In the genomic region with DNA sequence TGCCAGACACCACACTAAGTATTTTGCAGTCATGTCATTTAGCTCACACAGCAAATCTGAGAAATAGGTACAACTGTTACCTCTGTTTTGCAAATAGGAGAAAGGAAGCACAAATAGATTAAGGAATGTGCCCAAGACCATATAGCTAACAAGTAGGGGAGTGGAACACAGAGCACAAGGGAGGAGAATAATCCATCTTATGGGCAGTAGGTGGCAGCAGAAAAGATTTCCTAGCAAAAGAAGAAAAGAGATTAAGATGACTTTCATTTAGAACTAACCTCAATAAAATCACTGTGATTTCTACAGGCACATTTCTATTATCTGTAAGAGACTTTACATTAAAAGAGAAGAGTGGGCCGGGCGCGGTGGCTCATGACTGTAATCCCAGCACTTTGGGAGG, we compare ENCODE assay signal across 13 cellular contexts. TPM values are rescaled to one million over a fixed set of nuclear protein-coding genes. Genes with fewer than 3 reads are reported as not detected.
A peak's percentile ranks its signal among the peaks of the same experiment; 100 is the strongest.
DNase-seq lines count a peak whose midpoint lies in the region; ATAC-seq, FAIRE-seq and TF ChIP-seq lines count a peak whose summit lies in the region.
"Had no signal": no experiment of that assay in that cellular context is flagged by ENCODE, and none has a peak within 500 bp of the region (broad histone marks: within the 10 kb centered on the region; RNA-seq: fewer than 3 reads in every experiment).

No MANE protein-coding gene starts in this region.

- no peak overlapping the region for H3K56ac ChIP-seq in H1 (replicated peaks; ENCODE audit: insufficient read length, low read depth, low read length)

- no peaks in the 10 kb centered on the region for H3K27me3 Mint-ChIP-seq in MCF 10A (ENCODE audit: insufficient read depth, unreplicated experiment)
- H3K27me3 Mint-ChIP-seq: activated B cell treated with CpG ODN at 0.5 μM for 24 hours; stimulated activated naive CD8-positive, alpha-beta T cell treated with anti-CD3 and anti-CD28 coated beads, Interleukin-15, amount 100 ng/mL, for 72 hours had no signal

- H4K91ac ChIP-seq in H1 (replicated peaks; ENCODE audit: insufficient read length, low read length): no peak overlapping the region

- H3K27me3 ChIP-seq in breast epithelium (no peaks in the 10 kb centered on the region), H1 (replicated peaks in 1 of 4; ENCODE audit: control insufficient read depth in 3 of 4, extremely low read depth in 1 of 4, insufficient read depth in 3 of 4, low read length in 3 of 4) (no peaks in the 10 kb centered on the region)
- H3K27me3 ChIP-seq: BLaER1 had no signal

- peak; percentile 45 for FAIRE-seq in H1 (lab: Jason Lieb, UNC)

- no peak overlapping the region for H4K5ac ChIP-seq in H1 (ENCODE audit: insufficient read length, low read depth, low read length)

- no peak overlapping the region for H2BK5ac ChIP-seq in H1 (ENCODE audit: low read depth, low read length)

- BruUV-seq in MCF 10A (replicated peaks; lab: Mats Ljungman, UMichigan): no TSS peak

- no peaks in the 10 kb centered on the region for H3K4me1 Mint-ChIP-seq in MCF 10A (ENCODE audit: insufficient read depth, unreplicated experiment)

- no peak overlapping the region for H2AK5ac ChIP-seq in H1 (ENCODE audit: low read depth, low read length)

- TF ChIP-seq CTCF in MCF 10A (IDR thresholded peaks at IDR 0.05; ENCODE audit: unreplicated experiment) (no peak), breast epithelium (IDR thresholded peaks at IDR 0.05) (no peak), H1 (IDR thresholded peaks at IDR 0.05; ENCODE audit: control extremely low read depth in 1 of 3, insufficient read depth in 1 of 3, low read depth in 1 of 3, low read length in 3 of 3) (peak in 2 of 3 experiments; percentile 9 to 45; a peak in 2 of 4 replicates)

- H3K14ac ChIP-seq in H1 (ENCODE audit: insufficient read length): no peak overlapping the region

- intact Hi-C loops in MCF 10A (cut with micrococcal nuclease) (loop anchor here (5.0 kb wide), 1 partner anchor 261 kb away; a partner anchor contains a TSS), breast epithelium (cut with DNase I; ENCODE audit: low total_unique reads) (no loop called here)

- no peak overlapping the region for H3K4me2 ChIP-seq in H1 (ENCODE audit: insufficient read depth in 1 of 2, low read depth in 2 of 2, low read length in 2 of 2)
- H3K4me2 ChIP-seq: BLaER1 had no signal

- no peak for ATAC-seq in GM18517 (IDR thresholded peaks at IDR 0.05; ENCODE audit: unreplicated experiment)
- ATAC-seq in GM19455 (IDR thresholded peaks at IDR 0.05; ENCODE audit: unreplicated experiment): no peak
- ATAC-seq in GM21717 (IDR thresholded peaks at IDR 0.05; ENCODE audit: unreplicated experiment): no peak
- ATAC-seq: stimulated activated naive CD8-positive, alpha-beta T cell treated with anti-CD3 and anti-CD28 coated beads, Interleukin-15, amount 100 ng/mL, for 72 hours had no signal

- H3K79me2 ChIP-seq in H1 (ENCODE audit: control insufficient read depth in 1 of 2, insufficient read depth in 2 of 2, low read length in 2 of 2): no peaks in the 10 kb centered on the region

- no peak overlapping the region for H2BK120ac ChIP-seq in H1 (replicated peaks; ENCODE audit: low read depth, low read length)

- H3K4me3 ChIP-seq in breast epithelium: no peak overlapping the region
- no peak overlapping the region for H3K4me3 ChIP-seq in H1 (ENCODE audit: extremely low read depth in 1 of 4, insufficient read depth in 2 of 4, low read depth in 3 of 4, low read length in 4 of 4)
- H3K4me3 ChIP-seq: BLaER1 had no signal

- no peaks in the 10 kb centered on the region for H3K79me1 ChIP-seq in H1 (ENCODE audit: low read depth, low read length)

- no peak overlapping the region for H2AFZ ChIP-seq in H1 (ENCODE audit: low read length)

- H3K9me3 Mint-ChIP-seq in MCF 10A (ENCODE audit: unreplicated experiment): no peaks in the 10 kb centered on the region
- H3K9me3 Mint-ChIP-seq: activated B cell treated with CpG ODN at 0.5 μM for 24 hours; stimulated activated naive CD8-positive, alpha-beta T cell treated with anti-CD3 and anti-CD28 coated beads, Interleukin-15, amount 100 ng/mL, for 72 hours had no signal

- DNase-seq in MCF 10A (ENCODE audit: unreplicated experiment): peak; percentile 10
- no peak for DNase-seq in breast epithelium (ENCODE audit: low spot score in 2 of 2)
- peak; percentile 1 for DNase-seq in NCI-H69 (lab: John Stamatoyannopoulos, UW)
- DNase-seq in H1 (ENCODE audit: low read depth in 1 of 2, low spot score in 2 of 2): no peak
- no peak for DNase-seq in mucosa of gallbladder (ENCODE audit: low spot score)
- DNase-seq: activated B cell treated with CpG ODN at 0.5 μM for 24 hours; foreskin melanocyte; stimulated activated CD4-positive, alpha-beta T cell treated with anti-CD3 and anti-CD28 coated beads, Interleukin-2, amount 100 ng/mL, for 48 hours; stimulated activated naive CD8-positive, alpha-beta T cell treated with anti-CD3 and anti-CD28 coated beads, Interleukin-15, amount 100 ng/mL, for 72 hours had no signal

- no peak overlapping the region for H4K8ac ChIP-seq in H1 (ENCODE audit: extremely low read depth, insufficient read depth, low read length)

- H3K18ac ChIP-seq in H1 (ENCODE audit: extremely low read depth, low read length): no peak overlapping the region

- CTCF ChIA-PET in MCF 10A (lab: Yijun Ruan, JAX) (interaction anchor here (0.5 to 2.3 kb wide), 10 partner anchors 8 to 909 kb away, joined by 3 to 8 read pairs (median 3); no protein-coding TSS in a partner anchor), H1 (lab: Charles Lee; ENCODE audit: partially characterized antibody) (interaction anchor here (0.9 to 2.9 kb wide), 13 partner anchors 10 to 329 kb away, joined by 3 to 10 read pairs (median 4); no protein-coding TSS in a partner anchor)

- no peaks in the 10 kb centered on the region for H3K36me3 ChIP-seq in breast epithelium
- no peaks in the 10 kb centered on the region for H3K36me3 ChIP-seq in H1 (ENCODE audit: control insufficient read depth in 2 of 4, insufficient read depth in 4 of 4, low read length in 3 of 4)
- H3K36me3 ChIP-seq: BLaER1 had no signal

- no peak overlapping the region for H3K23ac ChIP-seq in H1 (ENCODE audit: insufficient read length)

- POLR2A ChIA-PET in MCF 10A (lab: Yijun Ruan, JAX) (no interaction called here), H1 (lab: Charles Lee; ENCODE audit: partially characterized antibody) (interaction anchor here (0.8 kb wide), 1 partner anchor 11 kb away, joined by 3 read pairs; no protein-coding TSS in a partner anchor)

- no peak overlapping the region for H2BK20ac ChIP-seq in H1 (ENCODE audit: low read length)

- no peaks in the 10 kb centered on the region for H3K9me3 ChIP-seq in breast epithelium
- H3K9me3 ChIP-seq in H1 (ENCODE audit: insufficient read depth in 2 of 2, low read depth in 1 of 2, low read length in 1 of 2): no peaks in the 10 kb centered on the region
- H3K9me3 ChIP-seq: BLaER1 had no signal

- WGBS in H1 (ENCODE audit: extremely low coverage in 1 of 2, insufficient coverage in 1 of 2, insufficient read length in 1 of 2, insufficient replicate concordance in 2 of 2, low coverage in 1 of 2, low lambda C conversion rate in 2 of 2, missing lambda C conversion rate in 1 of 2), 2 experiments: 85% methylated on average over 3 of the region's 3 CpGs; no CpG with 5 or more reads in 1 of the 2 experiments

- peaks cover 0 to 2% of the 10 kb centered on the region in 2 experiments for H4K20me1 ChIP-seq in H1 (replicated peaks in 1 of 2; ENCODE audit: control insufficient read depth in 1 of 2, insufficient read depth in 2 of 2, low read length in 2 of 2)
- H4K20me1 ChIP-seq: BLaER1 had no signal

- H3K4me1 ChIP-seq in breast epithelium (no peaks in the 10 kb centered on the region), H1 (replicated peaks in 1 of 4; ENCODE audit: control insufficient read depth in 3 of 4, insufficient read depth in 4 of 4, low read length in 3 of 4) (peaks cover 0 to 3% (median 1%) of the 10 kb centered on the region in 4 experiments; a peak in 2 of 7 replicates)
- H3K4me1 ChIP-seq: BLaER1 had no signal

- no peak for TF ChIP-seq EP300 in H1 (IDR thresholded peaks at IDR 0.05; ENCODE audit: borderline replicate concordance in 1 of 2, low read depth in 2 of 2, low read length in 2 of 2)

- H3K4ac ChIP-seq in H1 (replicated peaks; ENCODE audit: insufficient read length, low read depth, low read length): no peak overlapping the region

- TF ChIP-seq RAD21 in H1 (IDR thresholded peaks at IDR 0.05 in 1 of 2, conservative IDR thresholded peaks at IDR 0.05 in 1 of 2; ENCODE audit: low read depth in 2 of 2, low read length in 2 of 2): peak in 1 of 2 experiments; percentile 18; a peak in 1 of 4 replicates

- peaks cover 23% of the 10 kb centered on the region for H3K36me3 Mint-ChIP-seq in MCF 10A (ENCODE audit: insufficient read depth, unreplicated experiment)

- no peak overlapping the region for H3K27ac Mint-ChIP-seq in MCF 10A (ENCODE audit: low read depth, unreplicated experiment)
- H3K27ac Mint-ChIP-seq: activated B cell treated with CpG ODN at 0.5 μM for 24 hours had no signal

- H2BK15ac ChIP-seq in H1 (ENCODE audit: low read length): no peak overlapping the region

- H2BK12ac ChIP-seq in H1 (ENCODE audit: low read depth, low read length): no peak overlapping the region

- H3K23me2 ChIP-seq in H1 (ENCODE audit: low read depth, low read length): no peaks in the 10 kb centered on the region

- H3K4me3 Mint-ChIP-seq in MCF 10A (ENCODE audit: unreplicated experiment): no peak overlapping the region
- H3K4me3 Mint-ChIP-seq: activated B cell treated with CpG ODN at 0.5 μM for 24 hours; stimulated activated naive CD8-positive, alpha-beta T cell treated with anti-CD3 and anti-CD28 coated beads, Interleukin-15, amount 100 ng/mL, for 72 hours had no signal

- no peak overlapping the region for H3K9ac ChIP-seq in H1 (replicated peaks in 1 of 4; ENCODE audit: extremely low read depth in 1 of 4, low read depth in 3 of 4, low read length in 3 of 4)
- H3K9ac ChIP-seq: BLaER1 had no signal

- H3K27ac ChIP-seq in breast epithelium (no peak overlapping the region), H1 (ENCODE audit: low read depth, low read length) (no peak overlapping the region)
- H3K27ac ChIP-seq: BLaER1 had no signal

- TF ChIP-seq POLR2A in breast epithelium (IDR thresholded peaks at IDR 0.05): no peak
- TF ChIP-seq POLR2A in H1 (IDR thresholded peaks at IDR 0.05; ENCODE audit: control extremely low read depth in 1 of 2, low read depth in 2 of 2, low read length in 2 of 2): no peak

RNA-seq across cellular contexts. Expression of a gene that starts 49.1 kb away (rescaled TPM):
- total RNA-seq in MCF 10A (2022): not detected in 2 replicates
- under 1 TPM; 0.29 to 0.98 (median 0.32) TPM for total RNA-seq in breast epithelium
- 0.28 and 0.44 TPM in 2 replicates for total RNA-seq in H1 (2021; fragmentation: NEBNext Ultra II Directional; extraction: Animal tissue kit (Norgen Biotek cat#: 25700))
- 1.8 and 2.6 TPM in 2 replicates for polyA plus RNA-seq in H1 (2011; rRNA removed)
- polyA plus RNA-seq in H1 (2011; cell fraction: cytosol; rRNA removed): 2.6 TPM
- polyA plus RNA-seq in H1 (2011; cell fraction: nucleus; rRNA removed): 4.2 TPM
- 0.93 to 2.0 TPM (median 1.3 TPM) in 4 replicates for polyA plus RNA-seq in H1 (2012, experiment 1 of 2)
- 0.58 TPM for polyA plus RNA-seq in H1 (2012, experiment 2 of 2)
- polyA plus RNA-seq in H1 (2013, experiment 1 of 2): 0.16 TPM
- 0.13 TPM for polyA plus RNA-seq in H1 (2013, experiment 2 of 2)
- polyA minus RNA-seq in H1 (2011; rRNA and poly(A)+ RNA removed): 1.7 TPM in 2 replicates
- 1.5 TPM for polyA minus RNA-seq in H1 (2011; cell fraction: cytosol; rRNA and poly(A)+ RNA removed)
- polyA minus RNA-seq in H1 (2011; cell fraction: nucleus; rRNA and poly(A)+ RNA removed): 3.0 TPM
- 106 TPM for total RNA-seq in mucosa of gallbladder

Comparison
In these comparisons a context has a peak if more than half of its experiments do, and no peak if none do; other contexts are left out.
1. DNase-seq: peak in MCF 10A (single experiment) and NCI-H69 (single experiment); none in breast epithelium (0 of 2), H1 (0 of 2) and mucosa of gallbladder (single experiment).
2. CTCF ChIP-seq: peak in H1 (2 of 3); none in MCF 10A (single experiment) and breast epithelium (0 of 3).
3. RNA of a gene that starts 49.1 kb away (total RNA-seq): 106 TPM in mucosa of gallbladder (single experiment); 0.29 to 0.98 TPM in breast epithelium, 0.28 to 0.44 TPM in H1 and not detected in MCF 10A; every median in the first group is over 10 times any median in the second.